ENCODE assay signal across 23 cellular contexts in genomic region chr12:83559650-83560049, GRCh38.
"Had no signal": no experiment of that assay in that cellular context is flagged by ENCODE, and none has a peak within 500 bp of the region (broad histone marks: within the 10 kb centered on the region; RNA-seq: fewer than 3 reads in every experiment).

No MANE protein-coding gene starts in this region.

- H3K9me3 Mint-ChIP-seq: activated naive CD4-positive, alpha-beta T cell treated with anti-CD3 and anti-CD28 coated beads, Interleukin-2, amount 50 U/mL, for 24 hours; activated T-cell treated with anti-CD3 and anti-CD28 coated beads, Interleukin-2, amount 50 U/mL, for 24 hours had no signal

- H3K4me1 Mint-ChIP-seq: activated CD8-positive, alpha-beta memory T cell treated with anti-CD3 and anti-CD28 coated beads, Interleukin-2, amount 10 ng/mL, durations not matched to agents 7 days and 5 days; activated naive CD4-positive, alpha-beta T cell treated with anti-CD3 and anti-CD28 coated beads, Interleukin-2, amount 50 U/mL, for 24 hours had no signal

- H3K27ac Mint-ChIP-seq: activated CD8-positive, alpha-beta memory T cell treated with anti-CD3 and anti-CD28 coated beads, Interleukin-2, amount 10 ng/mL, durations not matched to agents 7 days and 5 days; activated naive CD4-positive, alpha-beta T cell treated with anti-CD3 and anti-CD28 coated beads, Interleukin-2, amount 50 U/mL, for 24 hours; activated T-cell treated with anti-CD3 and anti-CD28 coated beads, Interleukin-2, amount 50 U/mL, for 24 hours; activated T-helper 1 cell treated with anti-CD3 and anti-CD28 coated beads, Interleukin-12 subunit alpha, Interleukin-12 subunit beta, Interleukin-2, Interleukin-4 antibody, amounts not matched to agents 30 ng/mL and 10 ng/mL and 1 ng/mL, durations not matched to agents 14 hours and 24 hours and 36 hours had no signal

- H3K4me3 Mint-ChIP-seq: activated CD8-positive, alpha-beta memory T cell treated with anti-CD3 and anti-CD28 coated beads, Interleukin-2, amount 10 ng/mL, durations not matched to agents 7 days and 5 days; activated naive CD4-positive, alpha-beta T cell treated with anti-CD3 and anti-CD28 coated beads, Interleukin-2, amount 50 U/mL, for 24 hours; activated T-cell treated with anti-CD3 and anti-CD28 coated beads, Interleukin-2, amount 50 U/mL, for 24 hours; activated T-helper 1 cell treated with anti-CD3 and anti-CD28 coated beads, Interleukin-12 subunit alpha, Interleukin-12 subunit beta, Interleukin-2, Interleukin-4 antibody, amounts not matched to agents 30 ng/mL and 10 ng/mL and 1 ng/mL, durations not matched to agents 14 hours and 24 hours and 36 hours had no signal

- H3K27me3 ChIP-seq: body of pancreas had no signal

- H3K36me3 Mint-ChIP-seq: activated CD8-positive, alpha-beta memory T cell treated with anti-CD3 and anti-CD28 coated beads, Interleukin-2, amount 10 ng/mL, durations not matched to agents 7 days and 5 days; activated naive CD4-positive, alpha-beta T cell treated with anti-CD3 and anti-CD28 coated beads, Interleukin-2, amount 50 U/mL, for 24 hours had no signal

- H3K4me3 ChIP-seq: body of pancreas, SK-N-MC had no signal

- H3K9me3 ChIP-seq: body of pancreas had no signal

- H3K27ac ChIP-seq: body of pancreas, SK-N-MC had no signal

- DNase-seq: activated CD4-positive, alpha-beta T cell treated with anti-CD3 and anti-CD28 coated beads for 48 hours; activated CD4-positive, alpha-beta T cell treated with anti-CD3 and anti-CD28 coated beads, Interleukin-2, amount 50 U/mL, for 48 hours; activated CD4-positive, CD25-positive, alpha-beta regulatory T cell treated with anti-CD3 and anti-CD28 coated beads, Interleukin-2, amount 50 U/mL, for 72 hours; activated CD8-positive, alpha-beta memory T cell treated with anti-CD3 and anti-CD28 coated beads, Interleukin-2, amount 10 ng/mL, durations not matched to agents 7 days and 5 days; activated effector memory CD4-positive, alpha-beta T cell treated with Interleukin-2 at 50 U/mL for 16 hours; activated naive CD4-positive, alpha-beta T cell; activated T-cell treated with anti-CD3 and anti-CD28 coated beads, Interleukin-2, amount 50 U/mL, for 24 hours; aorta; KBM-7; NCI-H1048; NCI-H146; NCI-H187 treated with DMSO at 0.1 percent for 48 hours; NCI-H2081 treated with DMSO at 0.1 percent for 48 hours; NCI-H446; NCI-H524 treated with DMSO at 0.1 percent for 48 hours; NCI-H748 treated with DMSO at 0.1 percent for 48 hours; OCI-M1; RPMI8226; T-helper 1 cell had no signal

- H3K27me3 Mint-ChIP-seq: activated CD8-positive, alpha-beta memory T cell treated with anti-CD3 and anti-CD28 coated beads, Interleukin-2, amount 10 ng/mL, durations not matched to agents 7 days and 5 days; activated naive CD4-positive, alpha-beta T cell treated with anti-CD3 and anti-CD28 coated beads, Interleukin-2, amount 50 U/mL, for 24 hours; activated T-cell treated with anti-CD3 and anti-CD28 coated beads, Interleukin-2, amount 50 U/mL, for 24 hours had no signal
